ENCODE assay signal across 8 cellular contexts in genomic region chr17:48374650-48375230, GRCh38. TPM values are rescaled to one million over a fixed set of nuclear protein-coding genes. Genes with fewer than 3 reads are reported as not detected.
DNase-seq lines count a peak whose midpoint lies in the region; ATAC-seq and TF ChIP-seq lines count a peak whose summit lies in the region.

No MANE protein-coding gene starts in this region.

- peak; percentile 37 for TF ChIP-seq CTCF in kidney epithelial cell (IDR thresholded peaks at IDR 0.05; ENCODE audit: insufficient read depth, low read length, poor library complexity, severe bottlenecking)

- ATAC-seq in Right ventricle myocardium superior (ENCODE audit: poor library complexity) = peak; percentile 52
- ATAC-seq in left cardiac atrium = no peak
- ATAC-seq in activated CD8-positive, alpha-beta T cell treated with anti-CD3 and anti-CD28 coated beads, Interleukin-2, amount 10 ng/mL, durations not matched to agents 7 days and 5 days = peak; percentile 55
- no peak for ATAC-seq in HG02623 (IDR thresholded peaks at IDR 0.05; ENCODE audit: unreplicated experiment)
- ATAC-seq in HG03442 (IDR thresholded peaks at IDR 0.05; ENCODE audit: unreplicated experiment) = no peak
- no peak for ATAC-seq in HG03469 (IDR thresholded peaks at IDR 0.05; ENCODE audit: unreplicated experiment)

- H3K27me3 Mint-ChIP-seq in activated CD8-positive, alpha-beta T cell treated with anti-CD3 and anti-CD28 coated beads, Interleukin-2, amount 10 ng/mL, durations not matched to agents 7 days and 5 days (ENCODE audit: low read depth) = no peaks in the 10 kb centered on the region

- no peak overlapping the region for H3K4me3 ChIP-seq in kidney epithelial cell (ENCODE audit: low read depth, low read length)

- no peaks in the 10 kb centered on the region for H3K36me3 ChIP-seq in kidney epithelial cell (ENCODE audit: control insufficient read depth, insufficient read depth, low read length)

- H3K27me3 ChIP-seq in kidney epithelial cell (ENCODE audit: control insufficient read depth, insufficient read depth, low read length) = no peaks in the 10 kb centered on the region

- CTCF ChIA-PET in activated CD8-positive, alpha-beta T cell treated with anti-CD3 and anti-CD28 coated beads, Interleukin-2, amount 10 ng/mL, durations not matched to agents 7 days and 5 days (lab: Charles Lee) = interaction anchor here (0.7 to 2.0 kb wide), 9 partner anchors 13 to 218 kb away, joined by 3 to 6 read pairs (median 3); partner anchors contain the start of gene HOXB5

- peaks cover 17% of the 10 kb centered on the region for H3K4me1 Mint-ChIP-seq in activated CD8-positive, alpha-beta T cell treated with anti-CD3 and anti-CD28 coated beads, Interleukin-2, amount 10 ng/mL, durations not matched to agents 7 days and 5 days (ENCODE audit: low read depth)

- POLR2A ChIA-PET in activated CD8-positive, alpha-beta T cell treated with anti-CD3 and anti-CD28 coated beads, Interleukin-2, amount 10 ng/mL, durations not matched to agents 7 days and 5 days (lab: Charles Lee) = no interaction called here

- no peak overlapping the region for H3K27ac Mint-ChIP-seq in activated CD8-positive, alpha-beta T cell treated with anti-CD3 and anti-CD28 coated beads, Interleukin-2, amount 10 ng/mL, durations not matched to agents 7 days and 5 days

- peaks cover 31% of the 10 kb centered on the region for H3K36me3 Mint-ChIP-seq in activated CD8-positive, alpha-beta T cell treated with anti-CD3 and anti-CD28 coated beads, Interleukin-2, amount 10 ng/mL, durations not matched to agents 7 days and 5 days (ENCODE audit: low read depth)

- no peak for DNase-seq in Right ventricle myocardium superior
- no peak for DNase-seq in left cardiac atrium
- peak; percentile 52 for DNase-seq in NCI-H1694 (lab: John Stamatoyannopoulos, UW)
- peak; percentile 33 for DNase-seq in activated CD8-positive, alpha-beta T cell treated with anti-CD3 and anti-CD28 coated beads, Interleukin-2, amount 10 ng/mL, durations not matched to agents 7 days and 5 days
- no peak for DNase-seq in kidney epithelial cell (ENCODE audit: low read depth)

- intact Hi-C loops in Right ventricle myocardium superior (cut with DNase I) (loop anchor here (5.0 kb wide), 1 partner anchor 112 kb away; no protein-coding TSS in a partner anchor), left cardiac atrium (cut with DNase I) (no loop called here)

- no peak overlapping the region for H3K4me3 Mint-ChIP-seq in activated CD8-positive, alpha-beta T cell treated with anti-CD3 and anti-CD28 coated beads, Interleukin-2, amount 10 ng/mL, durations not matched to agents 7 days and 5 days

- H3K9me3 Mint-ChIP-seq in activated CD8-positive, alpha-beta T cell treated with anti-CD3 and anti-CD28 coated beads, Interleukin-2, amount 10 ng/mL, durations not matched to agents 7 days and 5 days (ENCODE audit: insufficient read depth) = no peaks in the 10 kb centered on the region

RNA-seq across cellular contexts. Expression of gene SKAP1, which starts 55.3 kb away (rescaled TPM):
- total RNA-seq in Right ventricle myocardium superior (0.70 TPM), left cardiac atrium (under 1 TPM; 0.31 to 0.88 TPM), kidney epithelial cell (3.6 and 5.6 TPM in 2 replicates)
- total RNA-seq in activated CD8-positive, alpha-beta T cell treated with anti-CD3 and anti-CD28 coated beads, Interleukin-2, amount 10 ng/mL, durations not matched to agents 7 days and 5 days = 10 to 100 TPM; 93.8 to 94.1 TPM

Comparison
In these comparisons a context has a peak if more than half of its experiments do, and no peak if none do; other contexts are left out.
1. ATAC-seq: peak in Right ventricle myocardium superior (single experiment) and activated CD8-positive, alpha-beta T cell treated with anti-CD3 and anti-CD28 coated beads, Interleukin-2, amount 10 ng/mL, durations not matched to agents 7 days and 5 days (single experiment); none in left cardiac atrium (0 of 2), HG02623 (single experiment), HG03442 (single experiment) and HG03469 (single experiment).
2. DNase-seq: peak in NCI-H1694 (single experiment) and activated CD8-positive, alpha-beta T cell treated with anti-CD3 and anti-CD28 coated beads, Interleukin-2, amount 10 ng/mL, durations not matched to agents 7 days and 5 days (single experiment); none in Right ventricle myocardium superior (single experiment), left cardiac atrium (single experiment) and kidney epithelial cell (single experiment).
3. RNA of gene SKAP1, which starts 55.3 kb away (total RNA-seq): 93.8 to 94.1 TPM in activated CD8-positive, alpha-beta T cell treated with anti-CD3 and anti-CD28 coated beads, Interleukin-2, amount 10 ng/mL, durations not matched to agents 7 days and 5 days; 3.6 to 5.6 TPM in kidney epithelial cell, 0.31 to 0.88 TPM in left cardiac atrium and 0.70 TPM in Right ventricle myocardium superior (single experiment); every median in the first group is over 10 times any median in the second.